1 cellular context compared by ENCODE assay signal in genomic region chr19:57746580-57747471, GRCh38.
TF ChIP-seq lines count a peak whose summit lies in the region.

Gene ZNF776 (plus strand): TSS chr19:57746815. CDS start chr19:57747059, 244 bp downstream.

TF ChIP-seq in K562, 482 proteins besides CTCF, POLR2A, EP300 and RAD21 (continued from another document and continues in another):
- TF ChIP-seq, protein P1, sequence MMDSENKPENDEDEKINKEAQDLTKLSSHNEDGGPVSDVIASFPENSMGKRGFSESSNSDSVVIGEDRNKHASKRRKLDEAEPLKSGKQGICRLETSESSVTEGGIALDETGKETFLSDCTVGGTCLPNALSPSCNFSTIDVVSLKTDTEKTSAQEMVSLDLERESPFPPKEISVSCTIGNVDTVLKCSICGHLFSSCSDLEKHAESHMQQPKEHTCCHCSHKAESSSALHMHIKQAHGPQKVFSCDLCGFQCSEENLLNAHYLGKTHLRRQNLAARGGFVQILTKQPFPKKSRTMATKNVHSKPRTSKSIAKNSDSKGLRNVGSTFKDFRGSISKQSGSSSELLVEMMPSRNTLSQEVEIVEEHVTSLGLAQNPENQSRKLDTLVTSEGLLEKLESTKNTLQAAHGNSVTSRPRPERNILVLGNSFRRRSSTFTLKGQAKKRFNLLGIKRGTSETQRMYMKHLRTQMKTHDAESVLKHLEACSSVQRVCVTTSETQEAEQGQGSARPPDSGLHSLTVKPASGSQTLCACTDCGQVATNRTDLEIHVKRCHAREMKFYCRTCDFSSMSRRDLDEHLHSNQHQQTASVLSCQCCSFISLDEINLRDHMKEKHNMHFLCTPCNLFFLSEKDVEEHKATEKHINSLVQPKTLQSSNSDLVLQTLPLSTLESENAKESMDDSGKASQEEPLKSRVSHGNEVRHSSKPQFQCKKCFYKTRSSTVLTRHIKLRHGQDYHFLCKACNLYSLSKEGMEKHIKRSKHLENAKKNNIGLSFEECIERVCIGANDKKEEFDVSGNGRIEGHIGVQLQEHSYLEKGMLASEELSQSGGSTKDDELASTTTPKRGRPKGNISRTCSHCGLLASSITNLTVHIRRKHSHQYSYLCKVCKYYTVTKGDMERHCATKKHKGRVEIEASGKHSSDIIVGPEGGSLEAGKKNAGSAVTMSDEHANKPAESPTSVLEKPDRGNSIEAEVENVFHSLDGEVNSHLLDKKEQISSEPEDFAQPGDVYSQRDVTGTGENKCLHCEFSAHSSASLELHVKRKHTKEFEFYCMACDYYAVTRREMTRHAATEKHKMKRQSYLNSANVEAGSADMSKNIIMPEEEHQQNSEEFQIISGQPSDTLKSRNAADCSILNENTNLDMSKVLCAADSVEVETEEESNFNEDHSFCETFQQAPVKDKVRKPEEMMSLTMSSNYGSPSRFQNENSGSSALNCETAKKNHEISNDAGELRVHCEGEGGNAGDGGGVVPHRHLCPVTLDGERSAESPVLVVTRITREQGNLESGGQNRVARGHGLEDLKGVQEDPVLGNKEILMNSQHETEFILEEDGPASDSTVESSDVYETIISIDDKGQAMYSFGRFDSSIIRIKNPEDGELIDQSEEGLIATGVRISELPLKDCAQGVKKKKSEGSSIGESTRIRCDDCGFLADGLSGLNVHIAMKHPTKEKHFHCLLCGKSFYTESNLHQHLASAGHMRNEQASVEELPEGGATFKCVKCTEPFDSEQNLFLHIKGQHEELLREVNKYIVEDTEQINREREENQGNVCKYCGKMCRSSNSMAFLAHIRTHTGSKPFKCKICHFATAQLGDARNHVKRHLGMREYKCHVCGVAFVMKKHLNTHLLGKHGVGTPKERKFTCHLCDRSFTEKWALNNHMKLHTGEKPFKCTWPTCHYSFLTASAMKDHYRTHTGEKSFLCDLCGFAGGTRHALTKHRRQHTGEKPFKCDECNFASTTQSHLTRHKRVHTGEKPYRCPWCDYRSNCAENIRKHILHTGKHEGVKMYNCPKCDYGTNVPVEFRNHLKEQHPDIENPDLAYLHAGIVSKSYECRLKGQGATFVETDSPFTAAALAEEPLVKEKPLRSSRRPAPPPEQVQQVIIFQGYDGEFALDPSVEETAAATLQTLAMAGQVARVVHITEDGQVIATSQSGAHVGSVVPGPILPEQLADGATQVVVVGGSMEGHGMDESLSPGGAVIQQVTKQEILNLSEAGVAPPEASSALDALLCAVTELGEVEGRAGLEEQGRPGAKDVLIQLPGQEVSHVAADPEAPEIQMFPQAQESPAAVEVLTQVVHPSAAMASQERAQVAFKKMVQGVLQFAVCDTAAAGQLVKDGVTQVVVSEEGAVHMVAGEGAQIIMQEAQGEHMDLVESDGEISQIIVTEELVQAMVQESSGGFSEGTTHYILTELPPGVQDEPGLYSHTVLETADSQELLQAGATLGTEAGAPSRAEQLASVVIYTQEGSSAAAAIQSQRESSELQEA (IDR thresholded peaks at IDR 0.05; ENCODE audit: low read depth), result no peak
- peak; percentile 65 for TF ChIP-seq PBX2 (CRISPR knock-in tag; IDR thresholded peaks at IDR 0.05; ENCODE audit: low read depth)
- TF ChIP-seq PBX2 (tag; conservative IDR thresholded peaks at IDR 0.05; ENCODE audit: low read depth), result peak; percentile 99
- TF ChIP-seq MED1 (CRISPR knock-in tag; IDR thresholded peaks at IDR 0.05; ENCODE audit: borderline replicate concordance), result no peak
- no peak for TF ChIP-seq EWSR1 (IDR thresholded peaks at IDR 0.05; ENCODE audit: borderline replicate concordance, low read depth, partially characterized antibody)
- TF ChIP-seq ZNF324 (CRISPR knock-in tag; IDR thresholded peaks at IDR 0.05), result no peak
- TF ChIP-seq PHB2 (IDR thresholded peaks at IDR 0.05; ENCODE audit: low read depth), result no peak
- TF ChIP-seq ZNF133 (CRISPR knock-in tag; IDR thresholded peaks at IDR 0.05), result no peak
- TF ChIP-seq ZBTB40 (IDR thresholded peaks at IDR 0.05), result peak; percentile 97
- TF ChIP-seq ZBTB40 (CRISPR knock-in tag; IDR thresholded peaks at IDR 0.05), result no peak
- TF ChIP-seq STAG1 (CRISPR knock-in tag; IDR thresholded peaks at IDR 0.05; ENCODE audit: borderline replicate concordance), result no peak
- TF ChIP-seq TAF7 (tag; IDR thresholded peaks at IDR 0.05), result peak; percentile 21; the same call in 1 of the 2 replicates
- TF ChIP-seq, protein P2, sequence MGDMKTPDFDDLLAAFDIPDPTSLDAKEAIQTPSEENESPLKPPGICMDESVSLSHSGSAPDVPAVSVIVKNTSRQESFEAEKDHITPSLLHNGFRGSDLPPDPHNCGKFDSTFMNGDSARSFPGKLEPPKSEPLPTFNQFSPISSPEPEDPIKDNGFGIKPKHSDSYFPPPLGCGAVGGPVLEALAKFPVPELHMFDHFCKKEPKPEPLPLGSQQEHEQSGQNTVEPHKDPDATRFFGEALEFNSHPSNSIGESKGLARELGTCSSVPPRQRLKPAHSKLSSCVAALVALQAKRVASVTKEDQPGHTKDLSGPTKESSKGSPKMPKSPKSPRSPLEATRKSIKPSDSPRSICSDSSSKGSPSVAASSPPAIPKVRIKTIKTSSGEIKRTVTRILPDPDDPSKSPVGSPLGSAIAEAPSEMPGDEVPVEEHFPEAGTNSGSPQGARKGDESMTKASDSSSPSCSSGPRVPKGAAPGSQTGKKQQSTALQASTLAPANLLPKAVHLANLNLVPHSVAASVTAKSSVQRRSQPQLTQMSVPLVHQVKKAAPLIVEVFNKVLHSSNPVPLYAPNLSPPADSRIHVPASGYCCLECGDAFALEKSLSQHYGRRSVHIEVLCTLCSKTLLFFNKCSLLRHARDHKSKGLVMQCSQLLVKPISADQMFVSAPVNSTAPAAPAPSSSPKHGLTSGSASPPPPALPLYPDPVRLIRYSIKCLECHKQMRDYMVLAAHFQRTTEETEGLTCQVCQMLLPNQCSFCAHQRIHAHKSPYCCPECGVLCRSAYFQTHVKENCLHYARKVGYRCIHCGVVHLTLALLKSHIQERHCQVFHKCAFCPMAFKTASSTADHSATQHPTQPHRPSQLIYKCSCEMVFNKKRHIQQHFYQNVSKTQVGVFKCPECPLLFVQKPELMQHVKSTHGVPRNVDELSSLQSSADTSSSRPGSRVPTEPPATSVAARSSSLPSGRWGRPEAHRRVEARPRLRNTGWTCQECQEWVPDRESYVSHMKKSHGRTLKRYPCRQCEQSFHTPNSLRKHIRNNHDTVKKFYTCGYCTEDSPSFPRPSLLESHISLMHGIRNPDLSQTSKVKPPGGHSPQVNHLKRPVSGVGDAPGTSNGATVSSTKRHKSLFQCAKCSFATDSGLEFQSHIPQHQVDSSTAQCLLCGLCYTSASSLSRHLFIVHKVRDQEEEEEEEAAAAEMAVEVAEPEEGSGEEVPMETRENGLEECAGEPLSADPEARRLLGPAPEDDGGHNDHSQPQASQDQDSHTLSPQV (IDR thresholded peaks at IDR 0.05), result no peak
- TF ChIP-seq MCM5 (IDR thresholded peaks at IDR 0.05; ENCODE audit: low read depth), result no peak
- TF ChIP-seq THRA (IDR thresholded peaks at IDR 0.05), result no peak
- peak; percentile 44; the same call in 1 of the 2 replicates for TF ChIP-seq DIDO1 (tag; IDR thresholded peaks at IDR 0.05; ENCODE audit: low read depth)
- TF ChIP-seq MIER1 (IDR thresholded peaks at IDR 0.05; ENCODE audit: low read depth), result no peak
- peak; percentile 96 for TF ChIP-seq GABPA (tag; conservative IDR thresholded peaks at IDR 0.05; ENCODE audit: low read depth)
- no peak for TF ChIP-seq ZNF76 (CRISPR knock-in tag; IDR thresholded peaks at IDR 0.05; ENCODE audit: borderline replicate concordance)
- no peak for TF ChIP-seq BRF2 (IDR thresholded peaks at IDR 0.05; ENCODE audit: borderline replicate concordance, insufficient read depth, insufficient read length)
- peak; percentile 75 for TF ChIP-seq POLR2G (IDR thresholded peaks at IDR 0.05; ENCODE audit: low read depth, low read length)
